Comparison of ENCODE assay signal across 1 cellular context in genomic region chr2:152337511-152337903, GRCh38.
TF ChIP-seq lines count a peak whose summit lies in the region.

No MANE protein-coding gene starts in this region.

TF ChIP-seq in K562, 482 proteins besides CTCF, POLR2A, EP300 and RAD21:
- TF ChIP-seq HES1 (IDR thresholded peaks at IDR 0.05; ENCODE audit: low read depth), result no peak
- TF ChIP-seq SP1 (CRISPR knock-in tag; IDR thresholded peaks at IDR 0.05), result no peak
- TF ChIP-seq CLOCK (CRISPR knock-in tag; IDR thresholded peaks at IDR 0.05; ENCODE audit: borderline replicate concordance), result no peak
- no peak for TF ChIP-seq HDAC2 (IDR thresholded peaks at IDR 0.05)
- no peak for TF ChIP-seq TSC22D4 (tag; IDR thresholded peaks at IDR 0.05)
- TF ChIP-seq ZNF3 (CRISPR knock-in tag; IDR thresholded peaks at IDR 0.05), result no peak
- no peak for TF ChIP-seq ZEB2 (IDR thresholded peaks at IDR 0.05)
